9 cellular contexts compared by ENCODE assay signal in the genomic region with DNA sequence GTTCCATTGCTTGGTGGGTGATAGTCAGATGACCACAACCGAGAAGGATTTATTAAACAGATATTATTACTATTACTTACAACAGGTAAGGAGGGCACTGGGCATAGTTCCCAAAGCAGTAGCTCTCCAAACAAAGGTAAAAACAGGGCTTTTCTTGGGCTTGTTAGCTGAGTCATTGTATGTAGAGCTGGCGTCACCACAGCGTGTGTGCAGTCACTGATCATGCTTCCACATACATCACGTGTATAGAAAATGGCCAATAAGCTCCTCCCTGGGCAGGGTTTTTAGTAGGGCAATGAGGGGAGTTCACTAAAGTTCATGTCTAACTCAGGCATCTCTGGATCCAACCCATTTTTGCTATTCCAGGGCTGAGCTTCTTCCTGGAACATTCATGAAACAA. TPM values are rescaled to one million over a fixed set of nuclear protein-coding genes. Genes with fewer than 3 reads are reported as not detected.
"Had no signal": no experiment of that assay in that cellular context is flagged by ENCODE, and none has a peak within 500 bp of the region (broad histone marks: within the 10 kb centered on the region; RNA-seq: fewer than 3 reads in every experiment).

No MANE protein-coding gene starts in this region.

- ATAC-seq: HepG2 had no signal

- H3K27ac ChIP-seq: HL-60, KMS-11 had no signal

- H3K4me2 ChIP-seq: KMS-11 had no signal

- FAIRE-seq: HepG2, HTR-8/SVneo had no signal

- H3K9ac ChIP-seq: KMS-11 had no signal

- DNase-seq: IMR-90, KBM-7, KG1 had no signal

RNA-seq across cellular contexts. Expression of a gene that starts 5.8 kb away (rescaled TPM):
- total RNA-seq: HepG2, HT-29, IMR-90 had no signal
- polyA plus RNA-seq: HepG2, IgD-negative memory B cell, IMR-90 had no signal
